Comparison of ENCODE assay signal across 15 cellular contexts in the genomic region with DNA sequence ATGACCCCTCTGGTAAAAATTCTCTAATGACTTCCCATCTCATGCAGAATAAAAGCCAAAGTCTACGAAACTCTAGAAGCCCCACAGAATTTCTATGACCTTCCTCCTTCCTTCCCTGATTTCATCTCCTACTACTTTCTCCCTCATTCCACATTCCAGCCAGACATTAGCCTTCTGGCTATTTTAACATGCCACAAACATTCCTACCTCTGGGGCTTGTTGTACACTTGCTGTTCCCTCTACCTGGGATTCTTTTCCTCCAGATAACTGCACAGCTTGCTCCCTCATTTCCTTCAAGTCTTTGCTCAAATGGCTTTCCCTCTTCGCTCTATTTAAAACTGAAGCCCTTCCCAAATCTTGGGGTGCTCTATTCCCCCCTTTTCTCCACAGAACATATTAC.
A peak's percentile ranks its signal among the peaks of the same experiment; 100 is the strongest.
DNase-seq lines count a peak whose midpoint lies in the region; ATAC-seq and TF ChIP-seq lines count a peak whose summit lies in the region.
"Had no signal": no experiment of that assay in that cellular context is flagged by ENCODE, and none has a peak within 500 bp of the region (broad histone marks: within the 10 kb centered on the region; RNA-seq: fewer than 3 reads in every experiment).

No MANE protein-coding gene starts in this region.

- CTCF ChIA-PET in WTC11 (lab: Charles Lee), result interaction anchor here (0.7 to 2.8 kb wide), 2 partner anchors 25 to 34 kb away, joined by 3 to 6 read pairs; no protein-coding TSS in a partner anchor

- H3K36me3 ChIP-seq in GM23338 (ENCODE audit: insufficient read depth) (no peaks in the 10 kb centered on the region), osteoblast (ENCODE audit: insufficient read depth, low read length) (peaks cover 2% of the 10 kb centered on the region)
- H3K36me3 ChIP-seq: heart left ventricle, pancreas had no signal

- no peaks in the 10 kb centered on the region for H3K9me3 ChIP-seq in osteoblast (ENCODE audit: low read depth, low read length)
- H3K9me3 ChIP-seq: heart left ventricle, pancreas had no signal

- H2AFZ ChIP-seq in GM23338 (no peak overlapping the region), osteoblast (ENCODE audit: low read length) (no peak overlapping the region)

- H3K4me1 Mint-ChIP-seq in GM23338 (peaks cover 20% of the 10 kb centered on the region), WTC11 (peaks cover 30% of the 10 kb centered on the region), memory B cell (peaks cover 41% of the 10 kb centered on the region)

- ATAC-seq in GM23338, result peak; percentile 71
- ATAC-seq in WTC11, result peak; percentile 73
- no peak for ATAC-seq in memory B cell (ENCODE audit: low read depth)
- no peak for ATAC-seq in HG02623 (IDR thresholded peaks at IDR 0.05; ENCODE audit: unreplicated experiment)
- ATAC-seq: activated CD8-positive, alpha-beta T cell treated with anti-CD3 and anti-CD28 coated beads for 36 hours; heart left ventricle; pancreas had no signal

- H3K9me3 Mint-ChIP-seq in GM23338 (no peaks in the 10 kb centered on the region), WTC11 (no peaks in the 10 kb centered on the region), memory B cell (no peaks in the 10 kb centered on the region)
- H3K9me3 Mint-ChIP-seq: activated CD8-positive, alpha-beta T cell treated with anti-CD3 and anti-CD28 coated beads for 36 hours; activated T-helper 1 cell treated with anti-CD3 and anti-CD28 coated beads, Interleukin-12 subunit alpha, Interleukin-12 subunit beta, Interleukin-2, Interleukin-4 antibody, amounts not matched to agents 30 ng/mL and 10 ng/mL and 1 ng/mL, durations not matched to agents 14 hours and 24 hours and 36 hours had no signal

- H3K4me2 ChIP-seq in GM23338, result no peak overlapping the region
- no peak overlapping the region for H3K4me2 ChIP-seq in osteoblast (ENCODE audit: insufficient read depth, low read length)

- TF ChIP-seq CTCF in GM23338 (conservative IDR thresholded peaks at IDR 0.05; ENCODE audit: low read depth in 2 of 2) (0 out of 4 replicates have a peak, but pooled peaks of 1 of the 2 experiments have one; percentile 19), WTC11 (IDR thresholded peaks at IDR 0.05) (no peak), osteoblast (IDR thresholded peaks at IDR 0.05; ENCODE audit: extremely low read depth, low read depth, low read length) (no peak)

- H3K27ac Mint-ChIP-seq in GM23338, result peak overlapping the region; percentile 66
- H3K27ac Mint-ChIP-seq in WTC11, result peak overlapping the region; percentile 55; the same call in 1 of the 2 replicates
- peak overlapping the region; percentile 17 for H3K27ac Mint-ChIP-seq in memory B cell
- H3K27ac Mint-ChIP-seq: activated CD8-positive, alpha-beta T cell treated with anti-CD3 and anti-CD28 coated beads for 36 hours; activated T-helper 1 cell treated with anti-CD3 and anti-CD28 coated beads, Interleukin-12 subunit alpha, Interleukin-12 subunit beta, Interleukin-2, Interleukin-4 antibody, amounts not matched to agents 30 ng/mL and 10 ng/mL and 1 ng/mL, durations not matched to agents 14 hours and 24 hours and 36 hours had no signal

- H3K4me1 ChIP-seq in GM23338 (ENCODE audit: insufficient read depth) (peaks cover 6% of the 10 kb centered on the region; the same call in 1 of the 2 replicates), osteoblast (ENCODE audit: insufficient read depth, low read length) (peaks cover 10% of the 10 kb centered on the region)

- DNase-seq in AG08395 (ENCODE audit: low spot score) (peak; percentile 5), GM23338 (ENCODE audit: low spot score) (peak; percentile 62), WTC11 (ENCODE audit: low spot score) (no peak), memory B cell (ENCODE audit: low spot score in 2 of 2) (no peak), NCI-H2081 treated with DMSO at 0.1 percent for 48 hours (lab: John Stamatoyannopoulos, UW) (no peak), osteoblast (ENCODE audit: insufficient read length, low spot score, missing footprints) (no peak), NCI-H1436 treated with DMSO at 0.1 percent for 48 hours (lab: John Stamatoyannopoulos, UW) (no peak)
- DNase-seq: activated CD8-positive, alpha-beta T cell treated with anti-CD3 and anti-CD28 coated beads for 36 hours; heart left ventricle; NCI-H1694 treated with DMSO at 0.1 percent for 48 hours; pancreas; stimulated activated naive CD4-positive, alpha-beta T cell treated with Interleukin-2 at 50 U/mL for 16 hours had no signal

- no peaks in the 10 kb centered on the region for H3K9me2 ChIP-seq in GM23338 (ENCODE audit: insufficient read depth)

- peaks cover 3% of the 10 kb centered on the region for H3K27me3 Mint-ChIP-seq in GM23338 (ENCODE audit: insufficient read depth, low read depth, poor library complexity)
- no peaks in the 10 kb centered on the region for H3K27me3 Mint-ChIP-seq in WTC11 (ENCODE audit: low read depth)
- no peaks in the 10 kb centered on the region for H3K27me3 Mint-ChIP-seq in memory B cell
- H3K27me3 Mint-ChIP-seq: activated CD8-positive, alpha-beta T cell treated with anti-CD3 and anti-CD28 coated beads for 36 hours had no signal

- H4K20me1 ChIP-seq in GM23338 (replicated peaks; ENCODE audit: insufficient read depth) (peaks cover 36% of the 10 kb centered on the region), osteoblast (ENCODE audit: insufficient read depth, low read length) (peaks cover 54% of the 10 kb centered on the region)

- no peak overlapping the region for H3K27ac ChIP-seq in GM23338 (ENCODE audit: low read depth)
- H3K27ac ChIP-seq in osteoblast (ENCODE audit: low read depth, low read length), result no peak overlapping the region
- H3K27ac ChIP-seq: heart left ventricle, SK-N-MC had no signal

- no peak overlapping the region for H3K4me3 ChIP-seq in GM23338
- H3K4me3 ChIP-seq in osteoblast (ENCODE audit: insufficient read depth, low read length), result no peak overlapping the region
- H3K4me3 ChIP-seq: heart left ventricle, pancreas, SK-N-MC had no signal

- H3K79me2 ChIP-seq in GM23338 (replicated peaks; ENCODE audit: insufficient read depth) (peaks cover 98% of the 10 kb centered on the region), osteoblast (ENCODE audit: insufficient read depth, low read length) (peaks cover 81% of the 10 kb centered on the region)

- H3K27me3 ChIP-seq in GM23338 (ENCODE audit: insufficient read depth), result no peaks in the 10 kb centered on the region
- no peaks in the 10 kb centered on the region for H3K27me3 ChIP-seq in osteoblast (ENCODE audit: insufficient read depth, low read length)
- H3K27me3 ChIP-seq: heart left ventricle, pancreas had no signal

- POLR2A ChIA-PET in WTC11 (lab: Charles Lee), result no interaction called here

- no peaks in the 10 kb centered on the region for H3F3A ChIP-seq in GM23338 (replicated peaks; ENCODE audit: low read depth)

- H3K36me3 Mint-ChIP-seq in GM23338 (ENCODE audit: low read depth), result 0 out of 3 replicates have a peak, but pooled peaks cover 3% of the 10 kb centered on the region
- no peaks in the 10 kb centered on the region for H3K36me3 Mint-ChIP-seq in WTC11
- H3K36me3 Mint-ChIP-seq in memory B cell, result peaks cover 1% of the 10 kb centered on the region

- no peak overlapping the region for H3K4me3 Mint-ChIP-seq in GM23338
- no peak overlapping the region for H3K4me3 Mint-ChIP-seq in WTC11
- H3K4me3 Mint-ChIP-seq in memory B cell, result no peak overlapping the region
- H3K4me3 Mint-ChIP-seq: activated CD8-positive, alpha-beta T cell treated with anti-CD3 and anti-CD28 coated beads for 36 hours; activated T-helper 1 cell treated with anti-CD3 and anti-CD28 coated beads, Interleukin-12 subunit alpha, Interleukin-12 subunit beta, Interleukin-2, Interleukin-4 antibody, amounts not matched to agents 30 ng/mL and 10 ng/mL and 1 ng/mL, durations not matched to agents 14 hours and 24 hours and 36 hours had no signal

TF ChIP-seq in GM23338, 12 proteins besides CTCF, POLR2A, EP300 and RAD21 (continues in another document):
- no peak for TF ChIP-seq EZH2phosphoT487 (IDR thresholded peaks at IDR 0.05; ENCODE audit: unreplicated experiment)

TF ChIP-seq in WTC11, 78 proteins besides CTCF, POLR2A, EP300 and RAD21:
- TF ChIP-seq TEAD4 (CRISPR knock-in tag; IDR thresholded peaks at IDR 0.05) (no peak), GTF2I (CRISPR knock-in tag; conservative IDR thresholded peaks at IDR 0.05) (0 out of 2 replicates have a peak, but pooled peaks have one; percentile 18)

Comparison
In these comparisons a context has a peak if more than half of its experiments do, and no peak if none do; other contexts are left out.
1. DNase-seq: peak in AG08395 (single experiment) and GM23338 (single experiment); none in WTC11 (single experiment), memory B cell (0 of 2), NCI-H2081 treated with DMSO at 0.1 percent for 48 hours (single experiment), osteoblast (single experiment) and NCI-H1436 treated with DMSO at 0.1 percent for 48 hours (single experiment).
2. ATAC-seq: peak in GM23338 (single experiment) and WTC11 (single experiment); none in memory B cell (single experiment) and HG02623 (single experiment).
3. Peak in every context shown above with its lines, with median percentiles within 50 percentile points of each other: H3K27ac Mint-ChIP-seq.